ENCODE assay signal across 8 cellular contexts in genomic region chr1:28913786-28914227, GRCh38. TPM values are rescaled to one million over a fixed set of nuclear protein-coding genes. Genes with fewer than 3 reads are reported as not detected.
DNase-seq lines count a peak whose midpoint lies in the region; ATAC-seq, FAIRE-seq and TF ChIP-seq lines count a peak whose summit lies in the region.

No MANE protein-coding gene starts in this region.

- H3K9ac ChIP-seq in kidney (ENCODE audit: low read length in 2 of 2), result peak overlapping the region; percentile 5 to 17

- POLR2A ChIA-PET in activated CD4-positive, alpha-beta T cell treated with anti-CD3 and anti-CD28 coated beads, Interleukin-2, amount 10 ng/mL, durations not matched to agents 7 days and 5 days (lab: Charles Lee), result interaction anchor here (1.0 to 1.1 kb wide), 2 partner anchors 13 to 271 kb away, joined by 3 to 5 read pairs; partner anchors contain the start of gene TAF12

- H3K27me3 Mint-ChIP-seq in activated CD4-positive, alpha-beta T cell treated with anti-CD3 and anti-CD28 coated beads, Interleukin-2, amount 10 ng/mL, durations not matched to agents 7 days and 5 days, result no peaks in the 10 kb centered on the region
- no peaks in the 10 kb centered on the region for H3K27me3 Mint-ChIP-seq in activated T-helper 17 cell treated with anti-CD3 and anti-CD28 coated beads, Interleukin-2, amount 50 U/mL, for 72 hours

- FAIRE-seq in kidney (lab: Jason Lieb, UNC), result no peak

- H3K27me3 ChIP-seq in suprapubic skin, result no peaks in the 10 kb centered on the region

- CTCF ChIA-PET in activated CD4-positive, alpha-beta T cell treated with anti-CD3 and anti-CD28 coated beads, Interleukin-2, amount 10 ng/mL, durations not matched to agents 7 days and 5 days (lab: Charles Lee), result interaction anchor here (1.0 to 2.1 kb wide), 7 partner anchors 11 to 177 kb away, joined by 3 to 7 read pairs (median 4); partner anchors contain the start of gene YTHDF2

- H3K9me3 Mint-ChIP-seq in activated CD4-positive, alpha-beta T cell treated with anti-CD3 and anti-CD28 coated beads, Interleukin-2, amount 10 ng/mL, durations not matched to agents 7 days and 5 days, result no peaks in the 10 kb centered on the region
- H3K9me3 Mint-ChIP-seq in activated T-helper 17 cell treated with anti-CD3 and anti-CD28 coated beads, Interleukin-2, amount 50 U/mL, for 72 hours, result no peaks in the 10 kb centered on the region

- peak overlapping the region in 1 of 2 donors; percentile 36 for H3K27ac ChIP-seq in kidney (ENCODE audit: low read depth in 2 of 2, low read length in 2 of 2)
- H3K27ac ChIP-seq in suprapubic skin, result peak overlapping the region; percentile 42

- ATAC-seq in activated T-helper 17 cell treated with anti-CD3 and anti-CD28 coated beads, Interleukin-2, amount 50 U/mL, for 72 hours (replicated peaks), result no peak
- no peak for ATAC-seq in activated CD4-positive, CD25-positive, alpha-beta regulatory T cell treated with anti-CD3 and anti-CD28 coated beads, Interleukin-2, amount 50 U/mL, for 24 hours
- ATAC-seq in HG02642 (IDR thresholded peaks at IDR 0.05; ENCODE audit: poor library complexity, unreplicated experiment), result no peak

- H3K4me3 ChIP-seq in kidney (ENCODE audit: low read length in 2 of 2) (peak overlapping the region; percentile 56 to 73), suprapubic skin (peak overlapping the region; percentile 71)

- peaks cover 6 to 8% of the 10 kb centered on the region in 2 donors for H3K4me1 ChIP-seq in kidney (ENCODE audit: control insufficient read depth in 1 of 2, insufficient read depth in 1 of 2, low read depth in 1 of 2, low read length in 2 of 2)
- H3K4me1 ChIP-seq in suprapubic skin, result peaks cover 21% of the 10 kb centered on the region

- TF ChIP-seq POLR2A in suprapubic skin (IDR thresholded peaks at IDR 0.05), result no peak

- DNase-seq in activated CD4-positive, alpha-beta T cell treated with anti-CD3 and anti-CD28 coated beads, Interleukin-2, amount 10 ng/mL, durations not matched to agents 7 days and 5 days, result no peak
- no peak for DNase-seq in activated CD4-positive, alpha-beta T cell treated with anti-CD3 and anti-CD28 coated beads, Interleukin-2, amount 50 U/mL, for 48 hours
- DNase-seq in kidney (no peak), suprapubic skin (ENCODE audit: low spot score in 2 of 2) (no peak), hippocampal formation (lab: John Stamatoyannopoulos, UW) (no peak)

- WGBS in suprapubic skin, result 26% methylated on average over 10 of the region's 10 CpGs

- H3K9me3 ChIP-seq in kidney (ENCODE audit: control insufficient read depth in 1 of 2, low read length in 2 of 2), result no peaks in the 10 kb centered on the region
- H3K9me3 ChIP-seq in suprapubic skin, result no peaks in the 10 kb centered on the region

- TF ChIP-seq CTCF in kidney (IDR thresholded peaks at IDR 0.05; ENCODE audit: borderline replicate concordance, extremely low read depth, insufficient read depth), result no peak
- no peak for TF ChIP-seq CTCF in suprapubic skin (IDR thresholded peaks at IDR 0.05)

- peak overlapping the region; percentile 96 for H3K4me3 Mint-ChIP-seq in activated CD4-positive, alpha-beta T cell treated with anti-CD3 and anti-CD28 coated beads, Interleukin-2, amount 10 ng/mL, durations not matched to agents 7 days and 5 days
- peak overlapping the region; percentile 94 for H3K4me3 Mint-ChIP-seq in activated T-helper 17 cell treated with anti-CD3 and anti-CD28 coated beads, Interleukin-2, amount 50 U/mL, for 72 hours

- TF ChIP-seq EP300 in suprapubic skin (IDR thresholded peaks at IDR 0.05), result no peak

- H3K36me3 ChIP-seq in kidney (ENCODE audit: control insufficient read depth in 1 of 2, insufficient read depth in 2 of 2, low read length in 2 of 2) (no peaks in the 10 kb centered on the region), suprapubic skin (no peaks in the 10 kb centered on the region)

- H3K4me1 Mint-ChIP-seq in activated CD4-positive, alpha-beta T cell treated with anti-CD3 and anti-CD28 coated beads, Interleukin-2, amount 10 ng/mL, durations not matched to agents 7 days and 5 days, result peaks cover 42% of the 10 kb centered on the region
- peaks cover 35% of the 10 kb centered on the region for H3K4me1 Mint-ChIP-seq in activated T-helper 17 cell treated with anti-CD3 and anti-CD28 coated beads, Interleukin-2, amount 50 U/mL, for 72 hours

- peaks cover 30% of the 10 kb centered on the region for H3K36me3 Mint-ChIP-seq in activated CD4-positive, alpha-beta T cell treated with anti-CD3 and anti-CD28 coated beads, Interleukin-2, amount 10 ng/mL, durations not matched to agents 7 days and 5 days (ENCODE audit: low read depth)
- no peaks in the 10 kb centered on the region for H3K36me3 Mint-ChIP-seq in activated T-helper 17 cell treated with anti-CD3 and anti-CD28 coated beads, Interleukin-2, amount 50 U/mL, for 72 hours (ENCODE audit: low read depth)

- intact Hi-C loops in kidney (cut with DNase I), result no loop called here

- peak overlapping the region; percentile 89 for H3K27ac Mint-ChIP-seq in activated CD4-positive, alpha-beta T cell treated with anti-CD3 and anti-CD28 coated beads, Interleukin-2, amount 10 ng/mL, durations not matched to agents 7 days and 5 days
- H3K27ac Mint-ChIP-seq in activated T-helper 17 cell treated with anti-CD3 and anti-CD28 coated beads, Interleukin-2, amount 50 U/mL, for 72 hours, result peak overlapping the region; percentile 80

RNA-seq across cellular contexts. Expression of gene EPB41, which starts 0.6 kb away (rescaled TPM):
- total RNA-seq in activated CD4-positive, alpha-beta T cell treated with anti-CD3 and anti-CD28 coated beads, Interleukin-2, amount 10 ng/mL, durations not matched to agents 7 days and 5 days, result 100 to 1,000 TPM; 163 to 198 TPM
- 10 to 100 TPM; 40.0 to 63.2 TPM for total RNA-seq in activated T-helper 17 cell treated with anti-CD3 and anti-CD28 coated beads, Interleukin-2, amount 50 U/mL, for 72 hours
- total RNA-seq in kidney (38.8 TPM), suprapubic skin (10 to 100 TPM; 45.7 to 79.5 (median 67.1) TPM)
- polyA plus RNA-seq in kidney (ENCODE audit: insufficient read depth, low read depth, low replicate concordance), result 9.9 TPM
